ENCODE assay signal across 7 cellular contexts in the genomic region with DNA sequence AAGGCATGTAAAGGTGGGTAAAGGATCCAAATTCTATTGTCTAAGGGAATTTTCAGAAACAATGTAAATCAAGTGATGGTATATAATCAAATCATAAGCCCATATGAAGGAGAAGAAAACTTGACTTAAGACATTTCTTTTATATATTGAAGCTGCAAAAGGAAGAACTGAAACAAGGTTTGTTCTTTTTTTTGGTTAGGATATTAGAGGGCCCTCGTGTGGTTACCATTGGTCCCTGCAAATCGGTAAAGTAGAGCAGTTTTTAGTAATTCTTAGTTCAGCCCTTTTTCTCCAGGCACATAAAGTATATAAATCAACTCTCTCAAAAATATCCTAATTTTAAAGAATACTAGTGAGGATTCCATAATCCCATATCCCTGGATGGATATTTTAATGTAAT.
DNase-seq lines count a peak whose midpoint lies in the region; ATAC-seq, FAIRE-seq and TF ChIP-seq lines count a peak whose summit lies in the region.

No MANE protein-coding gene starts in this region.

- H3K9me3 ChIP-seq in KOPT-K1 (ENCODE audit: insufficient read depth, low read length, poor library complexity, severe bottlenecking), result no peaks in the 10 kb centered on the region
- H3K9me3 ChIP-seq in liver (ENCODE audit: control insufficient read depth in 4 of 4, low read length in 3 of 4), result no peaks in the 10 kb centered on the region

- H3K4me3 ChIP-seq in GM12875 (ENCODE audit: low read depth, low read length) (no peak overlapping the region), liver (ENCODE audit: low read depth in 1 of 3, low read length in 3 of 3) (no peak overlapping the region)

- no peak for FAIRE-seq in HTR-8/SVneo (lab: Jason Lieb, UNC)

- WGBS in liver, result 37% methylated on average over 2 of the region's 2 CpGs

- no peaks in the 10 kb centered on the region for H3K4me1 ChIP-seq in liver (ENCODE audit: control insufficient read depth in 4 of 4, insufficient read depth in 4 of 4, low read length in 3 of 4)

- DNase-seq in activated naive CD8-positive, alpha-beta T cell treated with anti-CD3 and anti-CD28 coated beads for 36 hours, result no peak
- DNase-seq in HTR-8/SVneo (ENCODE audit: insufficient read length, low spot score), result no peak
- no peak for DNase-seq in mucosa of gallbladder (ENCODE audit: low spot score)

- peak; percentile 70 to 74 for TF ChIP-seq RAD21 in liver (IDR thresholded peaks at IDR 0.05)

- H3K36me3 ChIP-seq in KOPT-K1 (ENCODE audit: insufficient read depth, low read length) (no peaks in the 10 kb centered on the region), liver (ENCODE audit: control insufficient read depth in 4 of 4, insufficient read depth in 3 of 4, low read depth in 1 of 4, low read length in 3 of 4) (no peaks in the 10 kb centered on the region)

- no peaks in the 10 kb centered on the region for H3K27me3 ChIP-seq in liver (ENCODE audit: control insufficient read depth in 4 of 4, insufficient read depth in 4 of 4, low read length in 3 of 4)

- no peak overlapping the region for H3K9ac ChIP-seq in liver (ENCODE audit: low read depth in 1 of 2, low read length in 2 of 2)

- no peak for ATAC-seq in HG03039 (IDR thresholded peaks at IDR 0.05; ENCODE audit: unreplicated experiment)

- no peaks in the 10 kb centered on the region for H3K27me3 Mint-ChIP-seq in activated naive CD8-positive, alpha-beta T cell treated with anti-CD3 and anti-CD28 coated beads for 36 hours

- H3K36me3 Mint-ChIP-seq in activated naive CD8-positive, alpha-beta T cell treated with anti-CD3 and anti-CD28 coated beads for 36 hours, result peaks cover 7% of the 10 kb centered on the region

- peaks cover 2% of the 10 kb centered on the region for H3K9me3 Mint-ChIP-seq in activated naive CD8-positive, alpha-beta T cell treated with anti-CD3 and anti-CD28 coated beads for 36 hours

- H3K27ac ChIP-seq in KOPT-K1 (ENCODE audit: low read depth, low read length, poor library complexity, severe bottlenecking) (peak overlapping the region; percentile 85), liver (ENCODE audit: low read depth in 1 of 2, low read length in 2 of 2) (no peak overlapping the region)

- peak overlapping the region; percentile 58 for H3K27ac Mint-ChIP-seq in activated naive CD8-positive, alpha-beta T cell treated with anti-CD3 and anti-CD28 coated beads for 36 hours

- H3K4me3 Mint-ChIP-seq in activated naive CD8-positive, alpha-beta T cell treated with anti-CD3 and anti-CD28 coated beads for 36 hours, result no peak overlapping the region

- H3K4me1 Mint-ChIP-seq in activated naive CD8-positive, alpha-beta T cell treated with anti-CD3 and anti-CD28 coated beads for 36 hours, result peaks cover 49% of the 10 kb centered on the region

- peak; percentile 50; the same call in 1 of the 2 replicates for TF ChIP-seq CTCF in GM12875 (IDR thresholded peaks at IDR 0.05; ENCODE audit: borderline replicate concordance, insufficient read depth, low read depth, low read length)
- TF ChIP-seq CTCF in liver (IDR thresholded peaks at IDR 0.05; ENCODE audit: low read depth, low read length, missing input control), result peak; percentile 53

TF ChIP-seq in liver, 16 proteins besides CTCF, POLR2A, EP300 and RAD21:
- TF ChIP-seq NR2F2 (IDR thresholded peaks at IDR 0.05) (no peak), GABPA (IDR thresholded peaks at IDR 0.05 in 1 of 2, conservative IDR thresholded peaks at IDR 0.05 in 1 of 2) (no peak), HNF4A (conservative IDR thresholded peaks at IDR 0.05) (no peak), FOXA2 (IDR thresholded peaks at IDR 0.05) (no peak)
